3 cellular contexts compared by ENCODE assay signal in the genomic region with DNA sequence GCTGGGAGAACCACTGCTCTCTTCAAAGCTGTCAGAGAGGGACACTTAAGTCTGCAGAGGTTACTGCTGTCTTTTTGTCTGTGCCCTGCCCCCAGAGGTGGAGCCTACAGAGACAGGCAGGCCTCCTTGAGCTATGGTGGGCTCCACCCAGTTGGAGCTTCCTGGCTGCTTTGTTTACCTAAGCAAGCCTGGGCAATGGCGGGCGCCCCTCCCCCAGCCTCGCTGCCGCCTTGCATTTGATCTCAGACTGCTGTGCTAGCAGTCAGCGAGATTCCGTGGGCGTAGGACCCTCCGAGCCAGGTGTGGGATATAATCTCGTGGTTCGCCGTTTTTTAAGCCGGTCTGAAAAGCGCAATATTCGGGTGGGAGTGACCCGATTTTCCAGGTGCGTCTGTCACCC. TPM values are rescaled to one million over a fixed set of nuclear protein-coding genes. Genes with fewer than 3 reads are reported as not detected.
"Had no signal": no experiment of that assay in that cellular context is flagged by ENCODE, and none has a peak within 500 bp of the region (broad histone marks: within the 10 kb centered on the region; RNA-seq: fewer than 3 reads in every experiment).

No MANE protein-coding gene starts in this region.

RNA-seq across cellular contexts. Expression of gene ILDR1, which starts 25.2 kb away (rescaled TPM):
- total RNA-seq: temporal lobe, thoracic aorta, tibial nerve had no signal
